ENCODE assay signal across 8 cellular contexts in the genomic region with DNA sequence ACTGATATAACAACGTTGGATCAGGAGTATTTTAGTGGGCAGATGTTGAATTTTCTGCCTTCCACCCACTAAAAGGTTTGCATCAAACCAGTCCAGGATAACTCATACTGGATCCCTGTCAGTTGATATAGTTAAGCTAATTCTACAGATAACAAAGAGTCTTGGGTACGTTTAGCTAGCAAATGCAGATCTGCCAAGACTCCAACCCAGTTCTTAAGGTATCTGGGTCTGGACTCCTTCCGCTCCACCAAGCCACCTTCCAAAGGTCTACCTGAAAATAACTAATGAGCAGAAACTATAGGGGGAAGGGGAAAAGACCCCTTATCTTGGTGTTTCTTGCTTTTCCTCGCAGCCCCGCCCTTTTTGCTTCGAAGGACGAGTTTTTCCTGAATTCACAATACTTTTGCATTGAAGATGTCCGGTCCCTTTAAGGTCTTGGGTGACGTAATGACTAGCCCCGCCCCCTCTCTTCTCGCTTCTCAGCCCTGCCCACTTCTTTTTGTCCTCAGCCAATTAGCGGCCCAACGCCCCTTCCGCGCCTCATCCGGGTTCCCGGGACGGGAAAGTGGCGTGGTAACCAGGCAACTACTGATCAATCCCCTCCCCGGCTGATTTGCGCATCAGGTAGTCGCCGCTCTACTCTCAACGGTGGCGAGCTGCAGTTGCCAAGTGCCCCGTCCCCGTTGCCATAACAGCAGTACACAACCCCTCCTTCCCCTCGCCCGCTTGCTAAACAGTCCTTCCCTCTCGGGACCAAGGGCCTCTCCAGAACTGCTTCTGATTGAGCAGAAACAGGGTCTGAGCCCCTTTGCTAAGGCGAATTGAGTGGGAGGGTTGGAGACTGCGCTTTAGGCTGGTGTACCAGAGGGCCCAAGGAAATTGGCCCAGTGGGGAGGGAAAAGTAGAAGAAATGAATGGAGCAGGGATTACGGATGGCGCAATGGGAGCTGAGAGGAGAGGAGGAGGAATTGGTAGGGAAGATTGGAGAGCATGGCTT. TPM values are rescaled to one million over a fixed set of nuclear protein-coding genes. Genes with fewer than 3 reads are reported as not detected.
DNase-seq lines count a peak whose midpoint lies in the region; ATAC-seq and TF ChIP-seq lines count a peak whose summit lies in the region.

A gene with protein sequence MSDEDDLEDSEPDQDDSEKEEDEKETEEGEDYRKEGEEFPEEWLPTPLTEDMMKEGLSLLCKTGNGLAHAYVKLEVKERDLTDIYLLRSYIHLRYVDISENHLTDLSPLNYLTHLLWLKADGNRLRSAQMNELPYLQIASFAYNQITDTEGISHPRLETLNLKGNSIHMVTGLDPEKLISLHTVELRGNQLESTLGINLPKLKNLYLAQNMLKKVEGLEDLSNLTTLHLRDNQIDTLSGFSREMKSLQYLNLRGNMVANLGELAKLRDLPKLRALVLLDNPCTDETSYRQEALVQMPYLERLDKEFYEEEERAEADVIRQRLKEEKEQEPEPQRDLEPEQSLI (plus strand): TSS at position 543 of the 997 bp plus-strand sequence. CDS start 812 bp downstream, outside the sequence.

- DNase-seq in AG08395 (ENCODE audit: low spot score) = peak; percentile 96
- peak; percentile 97 for DNase-seq in NCI-H2227 treated with DMSO at 0.1 percent for 48 hours (lab: John Stamatoyannopoulos, UW)
- DNase-seq in WTC11 (ENCODE audit: low spot score) = peak; percentile 100
- peak; percentile 98 for DNase-seq in central memory CD4-positive, alpha-beta T cell
- DNase-seq in inferior parietal cortex (ENCODE audit: extremely low spot score) = peak; percentile 95
- peak; percentile 89 for DNase-seq in smooth muscle cell of the brain vasculature (ENCODE audit: low read depth, low spot score)

- peak; percentile 90 for ATAC-seq in GM18907 (IDR thresholded peaks at IDR 0.05; ENCODE audit: unreplicated experiment)
- ATAC-seq in HG03135 (IDR thresholded peaks at IDR 0.05; ENCODE audit: unreplicated experiment) = peak; percentile 95
- ATAC-seq in WTC11 = peak; percentile 96

- H3K4me3 Mint-ChIP-seq in WTC11 = no peak within 1 kb of the TSS

- CTCF ChIA-PET in WTC11 (lab: Charles Lee) = interaction anchor here (1.4 to 8.0 kb wide), 6 partner anchors 13 to 35 kb away, joined by 3 to 53 read pairs (median 11); a partner anchor contains a TSS

- H3K9me3 Mint-ChIP-seq in WTC11 = no peaks in the 10 kb centered on the region

- H3K27ac Mint-ChIP-seq in WTC11 = no peak within 1 kb of the TSS; the same call in 1 of the 2 replicates

- H3K27me3 Mint-ChIP-seq in WTC11 (ENCODE audit: low read depth) = peaks cover 6% of the 10 kb centered on the region; the same call in 1 of the 2 replicates

- H3K4me1 Mint-ChIP-seq in WTC11 = peaks cover 10% of the 10 kb centered on the region

- no peaks in the 10 kb centered on the region for H3K36me3 Mint-ChIP-seq in WTC11

- POLR2A ChIA-PET in WTC11 (lab: Charles Lee) = interaction anchor here (1.0 to 2.1 kb wide), 5 partner anchors 13 to 83 kb away, joined by 4 to 12 read pairs (median 8); a partner anchor contains a TSS

- no peak for TF ChIP-seq CTCF in WTC11 (IDR thresholded peaks at IDR 0.05)

TF ChIP-seq in WTC11, 78 proteins besides CTCF, POLR2A, EP300 and RAD21:
- TF ChIP-seq, protein P1, sequence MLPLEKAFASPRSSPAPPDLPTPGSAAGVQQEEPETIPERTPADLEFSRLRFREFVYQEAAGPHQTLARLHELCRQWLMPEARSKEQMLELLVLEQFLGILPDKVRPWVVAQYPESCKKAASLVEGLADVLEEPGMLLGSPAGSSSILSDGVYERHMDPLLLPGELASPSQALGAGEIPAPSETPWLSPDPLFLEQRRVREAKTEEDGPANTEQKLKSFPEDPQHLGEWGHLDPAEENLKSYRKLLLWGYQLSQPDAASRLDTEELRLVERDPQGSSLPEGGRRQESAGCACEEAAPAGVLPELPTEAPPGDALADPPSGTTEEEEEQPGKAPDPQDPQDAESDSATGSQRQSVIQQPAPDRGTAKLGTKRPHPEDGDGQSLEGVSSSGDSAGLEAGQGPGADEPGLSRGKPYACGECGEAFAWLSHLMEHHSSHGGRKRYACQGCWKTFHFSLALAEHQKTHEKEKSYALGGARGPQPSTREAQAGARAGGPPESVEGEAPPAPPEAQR (CRISPR knock-in tag; IDR thresholded peaks at IDR 0.05) = no peak
- TF ChIP-seq CREM (CRISPR knock-in tag; IDR thresholded peaks at IDR 0.05) (0 out of 2 replicates have a peak, but pooled peaks have one; percentile 51), OVOL2 (CRISPR knock-in tag; IDR thresholded peaks at IDR 0.05; ENCODE audit: borderline replicate concordance) (no peak), RELA (CRISPR knock-in tag; IDR thresholded peaks at IDR 0.05; ENCODE audit: borderline replicate concordance) (no peak), SP1 (CRISPR knock-in tag; conservative IDR thresholded peaks at IDR 0.05) (peak; percentile 81), FOXK1 (CRISPR knock-in tag; IDR thresholded peaks at IDR 0.05) (peak; percentile 72; the same call in 1 of the 2 replicates), GABPB1 (CRISPR knock-in tag; IDR thresholded peaks at IDR 0.05) (peak; percentile 44; the same call in 1 of the 2 replicates), ZNF396 (CRISPR knock-in tag; IDR thresholded peaks at IDR 0.05; ENCODE audit: borderline replicate concordance) (no peak), ETV6 (CRISPR knock-in tag; IDR thresholded peaks at IDR 0.05) (peak; percentile 28; the same call in 1 of the 2 replicates), FOXJ3 (CRISPR knock-in tag; IDR thresholded peaks at IDR 0.05; ENCODE audit: borderline replicate concordance) (no peak), NFYB (CRISPR knock-in tag; conservative IDR thresholded peaks at IDR 0.05; ENCODE audit: low read depth) (no peak)
- TF ChIP-seq, protein P2, sequence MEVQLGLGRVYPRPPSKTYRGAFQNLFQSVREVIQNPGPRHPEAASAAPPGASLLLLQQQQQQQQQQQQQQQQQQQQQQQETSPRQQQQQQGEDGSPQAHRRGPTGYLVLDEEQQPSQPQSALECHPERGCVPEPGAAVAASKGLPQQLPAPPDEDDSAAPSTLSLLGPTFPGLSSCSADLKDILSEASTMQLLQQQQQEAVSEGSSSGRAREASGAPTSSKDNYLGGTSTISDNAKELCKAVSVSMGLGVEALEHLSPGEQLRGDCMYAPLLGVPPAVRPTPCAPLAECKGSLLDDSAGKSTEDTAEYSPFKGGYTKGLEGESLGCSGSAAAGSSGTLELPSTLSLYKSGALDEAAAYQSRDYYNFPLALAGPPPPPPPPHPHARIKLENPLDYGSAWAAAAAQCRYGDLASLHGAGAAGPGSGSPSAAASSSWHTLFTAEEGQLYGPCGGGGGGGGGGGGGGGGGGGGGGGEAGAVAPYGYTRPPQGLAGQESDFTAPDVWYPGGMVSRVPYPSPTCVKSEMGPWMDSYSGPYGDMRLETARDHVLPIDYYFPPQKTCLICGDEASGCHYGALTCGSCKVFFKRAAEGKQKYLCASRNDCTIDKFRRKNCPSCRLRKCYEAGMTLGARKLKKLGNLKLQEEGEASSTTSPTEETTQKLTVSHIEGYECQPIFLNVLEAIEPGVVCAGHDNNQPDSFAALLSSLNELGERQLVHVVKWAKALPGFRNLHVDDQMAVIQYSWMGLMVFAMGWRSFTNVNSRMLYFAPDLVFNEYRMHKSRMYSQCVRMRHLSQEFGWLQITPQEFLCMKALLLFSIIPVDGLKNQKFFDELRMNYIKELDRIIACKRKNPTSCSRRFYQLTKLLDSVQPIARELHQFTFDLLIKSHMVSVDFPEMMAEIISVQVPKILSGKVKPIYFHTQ (CRISPR knock-in tag; IDR thresholded peaks at IDR 0.05) = 0 out of 2 replicates have a peak, but pooled peaks have one; percentile 41
- TF ChIP-seq, protein P3, sequence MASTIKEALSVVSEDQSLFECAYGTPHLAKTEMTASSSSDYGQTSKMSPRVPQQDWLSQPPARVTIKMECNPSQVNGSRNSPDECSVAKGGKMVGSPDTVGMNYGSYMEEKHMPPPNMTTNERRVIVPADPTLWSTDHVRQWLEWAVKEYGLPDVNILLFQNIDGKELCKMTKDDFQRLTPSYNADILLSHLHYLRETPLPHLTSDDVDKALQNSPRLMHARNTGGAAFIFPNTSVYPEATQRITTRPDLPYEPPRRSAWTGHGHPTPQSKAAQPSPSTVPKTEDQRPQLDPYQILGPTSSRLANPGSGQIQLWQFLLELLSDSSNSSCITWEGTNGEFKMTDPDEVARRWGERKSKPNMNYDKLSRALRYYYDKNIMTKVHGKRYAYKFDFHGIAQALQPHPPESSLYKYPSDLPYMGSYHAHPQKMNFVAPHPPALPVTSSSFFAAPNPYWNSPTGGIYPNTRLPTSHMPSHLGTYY (CRISPR knock-in tag; IDR thresholded peaks at IDR 0.05) = no peak

RNA-seq across cellular contexts. Expression of the gene that starts here (rescaled TPM):
- 3.1 to 5.3 TPM (median 4.9 TPM) in 3 replicates for total RNA-seq in WTC11 (2021)

Comparison
In these comparisons a context has a peak if more than half of its experiments do, and no peak if none do; other contexts are left out.
1. Peak in every context shown above with its lines: DNase-seq and ATAC-seq.